Comparison of ENCODE assay signal across 8 cellular contexts in genomic region chr5:10760976-10761841, GRCh38. TPM values are rescaled to one million over a fixed set of nuclear protein-coding genes. Genes with fewer than 3 reads are reported as not detected.
DNase-seq lines count a peak whose midpoint lies in the region; FAIRE-seq and TF ChIP-seq lines count a peak whose summit lies in the region.

Gene DAP (minus strand): TSS chr5:10761234. CDS start chr5:10761068, 166 bp downstream.

- H3K23ac ChIP-seq in H9 (ENCODE audit: insufficient read length, low read depth, low read length) = no peak within 1 kb of the TSS
- peak within 1 kb of the TSS; percentile 44 for H3K23ac ChIP-seq in neuronal stem cell (ENCODE audit: low read depth, low read length, poor library complexity)

- H3K4me3 ChIP-seq in neuronal stem cell (ENCODE audit: low read length in 2 of 2) = peak within 1 kb of the TSS; percentile 68 to 85

- no peak for FAIRE-seq in frontal cortex (lab: Jason Lieb, UNC)

- no peaks in the 10 kb centered on the region; the same call in 1 of the 2 replicates for H3K79me2 ChIP-seq in H9 (ENCODE audit: insufficient read depth, low read length)

- H4K8ac ChIP-seq in H9 (replicated peaks; ENCODE audit: insufficient read length, low read depth, low read length) (no peak within 1 kb of the TSS), neuronal stem cell (ENCODE audit: low read depth, low read length) (peak within 1 kb of the TSS; percentile 99)

- peak; percentile 57 for DNase-seq in G401 (ENCODE audit: low spot score)
- DNase-seq in H9 = peak; percentile 93
- peak; percentile 83 for DNase-seq in M059J (ENCODE audit: low read depth)
- DNase-seq in SK-MEL-5 (ENCODE audit: low read depth, low spot score) = peak; percentile 87
- peak; percentile 86 for DNase-seq in activated naive CD4-positive, alpha-beta T cell treated with Interleukin-2 at 50 U/mL for 16 hours
- DNase-seq in frontal cortex (ENCODE audit: low spot score in 2 of 2) = peak; percentile 89
- peak; percentile 79 for DNase-seq in neuronal stem cell (ENCODE audit: low spot score)

- H3K4ac ChIP-seq in H9 (ENCODE audit: low read depth, low read length) = no peak within 1 kb of the TSS
- no peak within 1 kb of the TSS for H3K4ac ChIP-seq in neuronal stem cell (ENCODE audit: low read length)

- TF ChIP-seq CTCF in H9 (conservative IDR thresholded peaks at IDR 0.05) = no peak
- TF ChIP-seq CTCF in subcutaneous adipose tissue (IDR thresholded peaks at IDR 0.05; ENCODE audit: low read depth) = no peak

- H3K4me1 Mint-ChIP-seq in H9 = peaks cover 34 to 39% of the 10 kb centered on the region in 2 experiments

- H3K4me3 Mint-ChIP-seq in H9 = peak within 1 kb of the TSS; percentile 85 to 92

- H3K4me1 ChIP-seq in H9 (ENCODE audit: insufficient read depth, low read length) (peaks cover 5% of the 10 kb centered on the region; the same call in 1 of the 2 replicates), neuronal stem cell (ENCODE audit: control insufficient read depth in 2 of 2, insufficient read depth in 1 of 2, low read depth in 1 of 2, low read length in 2 of 2) (peaks cover 0 to 1% of the 10 kb centered on the region in 2 donors)

- peak within 1 kb of the TSS; percentile 86 for H3K4me2 ChIP-seq in H9 (ENCODE audit: insufficient read depth, insufficient read length, low read length)
- peak within 1 kb of the TSS; percentile 59 for H3K4me2 ChIP-seq in neuronal stem cell (ENCODE audit: insufficient read depth, low read length, poor library complexity, severe bottlenecking)

- H2AFZ ChIP-seq in H9 (ENCODE audit: low read length) (no peak within 1 kb of the TSS), neuronal stem cell (ENCODE audit: low read length) (peak within 1 kb of the TSS; percentile 97)

- H3K79me1 ChIP-seq in H9 (ENCODE audit: insufficient read depth, low read depth, low read length, poor library complexity, severe bottlenecking) (peaks cover 3% of the 10 kb centered on the region), neuronal stem cell (ENCODE audit: low read depth, low read length) (peaks cover 2% of the 10 kb centered on the region)

- peak within 1 kb of the TSS; percentile 50 to 82 (median 78); a peak in 5 of 7 replicates for H3K27ac Mint-ChIP-seq in H9

- no peak within 1 kb of the TSS for H4K91ac ChIP-seq in H9 (ENCODE audit: insufficient read length, low read depth, low read length)
- no peak within 1 kb of the TSS for H4K91ac ChIP-seq in neuronal stem cell (ENCODE audit: low read depth, low read length, poor library complexity)

- in situ Hi-C loops in G401 (cut with HindIII; ENCODE audit: low sequenced_read_pairs) = no loop called here
- in situ Hi-C loops in SK-MEL-5 (cut with HindIII; ENCODE audit: low pct_unique_long_range_greater_than_20kb, low sequenced_read_pairs) = no loop called here

- no peaks in the 10 kb centered on the region for H4K20me1 ChIP-seq in H9 (ENCODE audit: control insufficient read depth, insufficient read depth, insufficient read length)

- H3K14ac ChIP-seq in H9 (ENCODE audit: insufficient read depth, low read length) = peak within 1 kb of the TSS; percentile 89; the same call in 1 of the 2 replicates
- no peak within 1 kb of the TSS for H3K14ac ChIP-seq in neuronal stem cell (ENCODE audit: low read length)

- H2BK12ac ChIP-seq in H9 (ENCODE audit: insufficient read length, low read depth, low read length) (no peak within 1 kb of the TSS), neuronal stem cell (ENCODE audit: low read length) (no peak within 1 kb of the TSS)

- H3K9ac ChIP-seq in H9 (ENCODE audit: extremely low read depth, insufficient read length, low read length) (peak within 1 kb of the TSS; percentile 59), neuronal stem cell (ENCODE audit: low read depth, low read length, poor library complexity) (peak within 1 kb of the TSS; percentile 91)

- H3K27ac ChIP-seq in H9 (ENCODE audit: insufficient read length, low read depth, low read length) (no peak within 1 kb of the TSS), neuronal stem cell (replicated peaks; ENCODE audit: low read length) (peak within 1 kb of the TSS; percentile 59)

- H2BK5ac ChIP-seq in H9 (ENCODE audit: insufficient read length, low read length) (no peak within 1 kb of the TSS), neuronal stem cell (ENCODE audit: low read length) (no peak within 1 kb of the TSS)

- no peak within 1 kb of the TSS for H2BK20ac ChIP-seq in H9 (ENCODE audit: low read depth, low read length, poor library complexity, severe bottlenecking)

- no peak within 1 kb of the TSS for H2AK5ac ChIP-seq in H9 (ENCODE audit: insufficient read length, low read length)
- H2AK5ac ChIP-seq in neuronal stem cell (ENCODE audit: low read depth, low read length) = no peak within 1 kb of the TSS

- no peak within 1 kb of the TSS for H3T11ph ChIP-seq in H9 (ENCODE audit: low read length)

- no peak within 1 kb of the TSS for H4K5ac ChIP-seq in H9 (ENCODE audit: insufficient read length, low read depth, low read length)

- H2BK15ac ChIP-seq in H9 (ENCODE audit: low read depth, low read length) (no peak within 1 kb of the TSS), neuronal stem cell (ENCODE audit: low read length) (peak within 1 kb of the TSS; percentile 63)

- H3K18ac ChIP-seq in H9 (ENCODE audit: insufficient read length, low read depth, low read length) = peak within 1 kb of the TSS; percentile 46
- peak within 1 kb of the TSS; percentile 96 for H3K18ac ChIP-seq in neuronal stem cell (ENCODE audit: low read length)

- H3K9me3 ChIP-seq in H9 (ENCODE audit: control insufficient read depth, low read depth, low read length) (no peaks in the 10 kb centered on the region), neuronal stem cell (replicated peaks in 1 of 2; ENCODE audit: control insufficient read depth in 2 of 2, insufficient read depth in 1 of 2, low read depth in 1 of 2, low read length in 2 of 2) (no peaks in the 10 kb centered on the region)

- H3K36me3 ChIP-seq in neuronal stem cell (replicated peaks in 1 of 2; ENCODE audit: control insufficient read depth in 2 of 2, insufficient read depth in 2 of 2, low read length in 2 of 2) = peaks cover 2 to 15% of the 10 kb centered on the region in 2 donors

- H3K27me3 Mint-ChIP-seq in H9 (ENCODE audit: low read depth) = peaks cover 25% of the 10 kb centered on the region

- no peak within 1 kb of the TSS for H3K56ac ChIP-seq in H9 (ENCODE audit: insufficient read length, low read depth, low read length)

- peaks cover 11% of the 10 kb centered on the region for H3K23me2 ChIP-seq in H9 (ENCODE audit: insufficient read length, low read depth, low read length, poor library complexity, severe bottlenecking)

- no peak within 1 kb of the TSS for H2BK120ac ChIP-seq in H9 (ENCODE audit: low read depth, low read length, poor library complexity, severe bottlenecking)
- peak within 1 kb of the TSS; percentile 47 for H2BK120ac ChIP-seq in neuronal stem cell (ENCODE audit: low read depth, low read length)

- peaks cover 0 to 3% (median 0%) of the 10 kb centered on the region in 3 experiments; a peak in 2 of 7 replicates for H3K36me3 Mint-ChIP-seq in H9 (ENCODE audit: insufficient read depth in 1 of 3, low read depth in 3 of 3)

- no CpG with 5 or more reads among the region's 109 CpGs for WGBS in H9 (ENCODE audit: extremely low coverage, insufficient read length, low lambda C conversion rate)
- no CpG with 5 or more reads among the region's 109 CpGs for WGBS in neuronal stem cell (ENCODE audit: extremely low coverage in 2 of 2, insufficient read length in 2 of 2, insufficient replicate concordance in 1 of 2), 2 donors

- H3K9me3 Mint-ChIP-seq in H9 = no peaks in the 10 kb centered on the region; a peak in 1 of 5 replicates

- H3K27me3 ChIP-seq in H9 (ENCODE audit: insufficient read depth, low read length) (no peaks in the 10 kb centered on the region), neuronal stem cell (ENCODE audit: control insufficient read depth in 3 of 3, insufficient read depth in 3 of 3, low read depth in 1 of 3, low read length in 3 of 3) (peaks cover 0 to 5% (median 0%) of the 10 kb centered on the region in 3 experiments)

RNA-seq across cellular contexts. Expression of gene DAP, which starts in this region (rescaled TPM):
- 10.4 and 14.7 TPM in 2 replicates for total RNA-seq in G401 (2014; rRNA removed; shearing (Covaris generic))
- total RNA-seq in H9 (2021) (46.7 and 47.2 TPM in 2 replicates), frontal cortex (7.3 TPM), subcutaneous adipose tissue (10 to 100 TPM; 52.9 to 56.7 (median 53.6) TPM)
- total RNA-seq in M059J (2014; rRNA removed; shearing (Covaris generic)) = 77.3 and 164 TPM in 2 replicates
- total RNA-seq in SK-MEL-5 (2014; rRNA removed; shearing (Covaris generic)) = 17.1 and 17.6 TPM in 2 replicates
- 131 and 141 TPM in 2 replicates for polyA plus RNA-seq in SK-MEL-5 (2015; cell fraction: cytosol; rRNA removed)
- 23.2 and 25.0 TPM in 2 replicates for polyA plus RNA-seq in SK-MEL-5 (2015; cell fraction: nucleus; rRNA removed)
- 78.1 TPM for polyA plus RNA-seq in neuronal stem cell (2013, experiment 1 of 2)
- 78.6 TPM for polyA plus RNA-seq in neuronal stem cell (2013, experiment 2 of 2)
